7 cellular contexts compared by ENCODE assay signal in the genomic region with DNA sequence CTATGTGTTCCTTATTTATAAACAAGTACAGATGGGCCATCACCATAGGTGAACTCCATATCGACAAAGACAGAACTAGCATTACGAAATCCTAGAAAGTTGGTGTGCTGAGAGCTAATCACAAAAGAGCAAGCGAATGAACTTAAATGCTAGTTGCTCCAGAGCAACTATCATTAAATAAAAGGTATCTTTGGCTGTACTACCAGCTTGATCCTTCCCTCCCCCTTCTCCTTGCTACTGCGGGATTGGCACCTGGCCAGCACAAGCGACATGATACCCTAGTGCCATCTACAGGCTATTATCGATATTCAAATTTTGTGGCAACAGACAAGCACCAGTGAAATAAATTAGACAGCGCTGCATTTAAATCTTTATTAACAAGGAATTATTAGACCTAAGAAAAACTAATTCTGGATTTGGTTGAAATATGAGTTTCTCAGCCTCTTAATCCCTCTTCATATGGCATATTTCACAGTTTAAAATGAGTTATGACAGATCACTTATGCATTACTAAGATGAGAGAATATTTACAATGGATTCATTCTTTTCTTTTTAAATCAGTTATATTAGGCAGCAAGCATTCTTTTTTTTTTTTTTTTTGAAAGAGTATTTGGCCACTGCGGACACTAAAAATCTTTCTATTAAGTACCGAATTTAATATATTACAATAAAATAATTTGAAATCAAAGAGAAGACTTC. TPM values are rescaled to one million over a fixed set of nuclear protein-coding genes. Genes with fewer than 3 reads are reported as not detected.
A peak's percentile ranks its signal among the peaks of the same experiment; 100 is the strongest.
DNase-seq lines count a peak whose midpoint lies in the region; ATAC-seq, FAIRE-seq and TF ChIP-seq lines count a peak whose summit lies in the region.

No MANE protein-coding gene starts in this region.

- no peak overlapping the region for H3K4me3 Mint-ChIP-seq in T-helper 17 cell

- FAIRE-seq in kidney (lab: Jason Lieb, UNC): peak; percentile 96

- no peak overlapping the region for H3K9ac ChIP-seq in kidney (ENCODE audit: low read length in 2 of 2)

- no peaks in the 10 kb centered on the region for H3K9me3 ChIP-seq in T-helper 17 cell (ENCODE audit: control insufficient read depth, low read length, poor library complexity, severe bottlenecking)
- no peaks in the 10 kb centered on the region for H3K9me3 ChIP-seq in kidney (ENCODE audit: control insufficient read depth in 1 of 2, low read length in 2 of 2)

- peaks cover 26% of the 10 kb centered on the region for H3K27me3 Mint-ChIP-seq in T-helper 17 cell

- peaks cover 0 to 9% of the 10 kb centered on the region in 2 donors for H3K4me1 ChIP-seq in kidney (ENCODE audit: control insufficient read depth in 1 of 2, insufficient read depth in 1 of 2, low read depth in 1 of 2, low read length in 2 of 2)

- H3K27ac Mint-ChIP-seq in T-helper 17 cell: no peak overlapping the region

- H3K27ac ChIP-seq in caudate nucleus (ENCODE audit: low read depth, low read length): peak overlapping the region; percentile 63
- no peak overlapping the region for H3K27ac ChIP-seq in kidney (ENCODE audit: low read depth in 2 of 2, low read length in 2 of 2)

- H3K4me1 Mint-ChIP-seq in T-helper 17 cell: peaks cover 5% of the 10 kb centered on the region

- intact Hi-C loops in kidney (cut with DNase I): no loop called here

- H3K4me3 ChIP-seq in GM12865 (ENCODE audit: low read depth, low read length) (no peak overlapping the region), kidney (ENCODE audit: low read length in 2 of 2) (peak overlapping the region; percentile 46 to 53)

- H3K36me3 Mint-ChIP-seq in T-helper 17 cell (ENCODE audit: low read depth): no peaks in the 10 kb centered on the region

- TF ChIP-seq CTCF in GM12865 (IDR thresholded peaks at IDR 0.05; ENCODE audit: insufficient read depth, low read depth, low read length, missing control alignments) (no peak), kidney (IDR thresholded peaks at IDR 0.05; ENCODE audit: borderline replicate concordance, extremely low read depth, insufficient read depth) (peak; percentile 78)

- peak; percentile 46 for DNase-seq in GM12865 (ENCODE audit: low read depth)
- DNase-seq in NCI-H1694 (lab: John Stamatoyannopoulos, UW): peak; percentile 64
- DNase-seq in T-helper 17 cell: peak in 1 of 3 donors; percentile 20
- peak in 57 of 61 donors; percentile 13 to 94 (median 73) for DNase-seq in caudate nucleus (lab: John Stamatoyannopoulos, UW)
- DNase-seq in kidney: peak; percentile 92
- DNase-seq in stimulated activated CD4-positive, alpha-beta T cell treated with anti-CD3 and anti-CD28 coated beads, Interleukin-15, amount 100 ng/mL, for 48 hours (ENCODE audit: low read depth in 2 of 2): peak; percentile 19 to 30

- H3K36me3 ChIP-seq in kidney (ENCODE audit: control insufficient read depth in 1 of 2, insufficient read depth in 2 of 2, low read length in 2 of 2): no peaks in the 10 kb centered on the region

- ATAC-seq in HG02610 (IDR thresholded peaks at IDR 0.05; ENCODE audit: unreplicated experiment) (peak; percentile 55), T-helper 17 cell (peak; percentile 76)

RNA-seq across cellular contexts. Expression of a gene that starts 5.8 kb away (rescaled TPM):
- total RNA-seq in T-helper 17 cell: under 1 TPM; 0.50 to 0.67 TPM
- total RNA-seq in kidney: 9.5 TPM
- polyA plus RNA-seq in kidney (ENCODE audit: insufficient read depth, low read depth, low replicate concordance): 1.6 TPM
